ENCODE assay signal across 30 cellular contexts in genomic region chr6:10458287-10458686, GRCh38. TPM values are rescaled to one million over a fixed set of nuclear protein-coding genes. Genes with fewer than 3 reads are reported as not detected.
"Had no signal": no experiment of that assay in that cellular context is flagged by ENCODE, and none has a peak within 500 bp of the region (broad histone marks: within the 10 kb centered on the region; RNA-seq: fewer than 3 reads in every experiment).

No MANE protein-coding gene starts in this region.

- H3K4me3 Mint-ChIP-seq: activated B cell treated with CpG ODN at 0.5 μM for 24 hours; activated CD4-positive, alpha-beta memory T cell treated with anti-CD3 and anti-CD28 coated beads for 36 hours; activated naive CD4-positive, alpha-beta T cell treated with anti-CD3 and anti-CD28 coated beads, Interleukin-2, amount 10 ng/mL, durations not matched to agents 7 days and 5 days; activated naive CD8-positive, alpha-beta T cell treated with anti-CD3 and anti-CD28 coated beads for 36 hours; activated T-cell treated with anti-CD3 and anti-CD28 coated beads, Interleukin-2, amount 50 U/mL, for 4 hours; activated T-helper 1 cell treated with anti-CD3 and anti-CD28 coated beads, Interleukin-12 subunit alpha, Interleukin-12 subunit beta, Interleukin-2, Interleukin-4 antibody, amounts not matched to agents 30 ng/mL and 10 ng/mL and 1 ng/mL, durations not matched to agents 14 hours and 24 hours and 36 hours; central memory CD8-positive, alpha-beta T cell had no signal

- H3K9me3 Mint-ChIP-seq: activated B cell treated with CpG ODN at 0.5 μM for 24 hours; activated CD4-positive, alpha-beta memory T cell treated with anti-CD3 and anti-CD28 coated beads for 36 hours; activated naive CD4-positive, alpha-beta T cell treated with anti-CD3 and anti-CD28 coated beads, Interleukin-2, amount 10 ng/mL, durations not matched to agents 7 days and 5 days; activated naive CD8-positive, alpha-beta T cell treated with anti-CD3 and anti-CD28 coated beads for 36 hours; activated T-cell treated with anti-CD3 and anti-CD28 coated beads, Interleukin-2, amount 50 U/mL, for 4 hours; activated T-helper 1 cell treated with anti-CD3 and anti-CD28 coated beads, Interleukin-12 subunit alpha, Interleukin-12 subunit beta, Interleukin-2, Interleukin-4 antibody, amounts not matched to agents 30 ng/mL and 10 ng/mL and 1 ng/mL, durations not matched to agents 14 hours and 24 hours and 36 hours; central memory CD8-positive, alpha-beta T cell had no signal

- DNase-seq: activated B cell treated with CpG ODN at 0.5 μM for 24 hours; activated CD4-positive, alpha-beta memory T cell treated with anti-CD3 and anti-CD28 coated beads for 36 hours; activated CD4-positive, alpha-beta T cell treated with anti-CD3 and anti-CD28 coated beads for 4 hours; activated CD4-positive, alpha-beta T cell treated with anti-CD3 and anti-CD28 coated beads, Interleukin-2, amount 50 U/mL, for 1 hour; activated CD4-positive, CD25-positive, alpha-beta regulatory T cell treated with anti-CD3 and anti-CD28 coated beads, Interleukin-2, amount 50 U/mL, for 72 hours; activated CD8-positive, alpha-beta memory T cell treated with anti-CD3 and anti-CD28 coated beads, Interleukin-2, amount 50 U/mL, for 4 hours; activated gamma-delta T cell treated with Interleukin-2 at 50 U/mL for 16 hours; activated naive CD4-positive, alpha-beta T cell treated with anti-CD3 and anti-CD28 coated beads, Interleukin-2, amount 10 ng/mL, durations not matched to agents 7 days and 5 days; activated naive CD8-positive, alpha-beta T cell treated with anti-CD3 and anti-CD28 coated beads for 36 hours; activated T-cell treated with anti-CD3 and anti-CD28 coated beads for 4 hours; activated T-cell treated with anti-CD3 and anti-CD28 coated beads, Interleukin-2, amount 50 U/mL, for 4 hours; amniotic stem cell; MG63; NCI-H1092; NCI-H1436 treated with DMSO at 0.1 percent for 48 hours; NCI-H1694 treated with DMSO at 0.1 percent for 48 hours; NCI-H2081; NCI-H345; NCI-H524 treated with DMSO at 0.1 percent for 48 hours; PC-9; Right ventricle myocardium superior; SW 1271; T-helper 1 cell; T-helper 2 cell; T-helper 9 cell had no signal

- H3K36me3 Mint-ChIP-seq: activated CD4-positive, alpha-beta memory T cell treated with anti-CD3 and anti-CD28 coated beads for 36 hours; activated naive CD4-positive, alpha-beta T cell treated with anti-CD3 and anti-CD28 coated beads, Interleukin-2, amount 10 ng/mL, durations not matched to agents 7 days and 5 days; activated naive CD8-positive, alpha-beta T cell treated with anti-CD3 and anti-CD28 coated beads for 36 hours had no signal

- H3K27ac Mint-ChIP-seq: activated B cell treated with CpG ODN at 0.5 μM for 24 hours; activated CD4-positive, alpha-beta memory T cell treated with anti-CD3 and anti-CD28 coated beads for 36 hours; activated naive CD4-positive, alpha-beta T cell treated with anti-CD3 and anti-CD28 coated beads, Interleukin-2, amount 10 ng/mL, durations not matched to agents 7 days and 5 days; activated naive CD8-positive, alpha-beta T cell treated with anti-CD3 and anti-CD28 coated beads for 36 hours; activated T-helper 1 cell treated with anti-CD3 and anti-CD28 coated beads, Interleukin-12 subunit alpha, Interleukin-12 subunit beta, Interleukin-2, Interleukin-4 antibody, amounts not matched to agents 30 ng/mL and 10 ng/mL and 1 ng/mL, durations not matched to agents 14 hours and 24 hours and 36 hours had no signal

- ATAC-seq: activated T-cell treated with anti-CD3 and anti-CD28 coated beads, Interleukin-2, amount 50 U/mL, for 4 hours had no signal

- H3K27ac ChIP-seq: ascending aorta, cardiac muscle cell, PC-9, VCaP had no signal

- H3K4me1 ChIP-seq: ascending aorta had no signal

- H3K4me1 Mint-ChIP-seq: activated naive CD4-positive, alpha-beta T cell treated with anti-CD3 and anti-CD28 coated beads, Interleukin-2, amount 10 ng/mL, durations not matched to agents 7 days and 5 days; activated naive CD8-positive, alpha-beta T cell treated with anti-CD3 and anti-CD28 coated beads for 36 hours; central memory CD8-positive, alpha-beta T cell had no signal

- H3K27me3 ChIP-seq: ascending aorta, cardiac muscle cell, MG63 had no signal

- H3K9me3 ChIP-seq: ascending aorta, MG63 had no signal

- H3K36me3 ChIP-seq: ascending aorta, cardiac muscle cell, MG63 had no signal

- H3K4me3 ChIP-seq: ascending aorta, cardiac muscle cell, MG63, PC-9 had no signal

RNA-seq across cellular contexts. Expression of gene TFAP2A, which starts 43.4 kb away (rescaled TPM):
- total RNA-seq: activated B cell treated with CpG ODN at 0.5 μM for 24 hours; activated T-helper 1 cell treated with anti-CD3 and anti-CD28 coated beads, Interleukin-12 subunit alpha, Interleukin-12 subunit beta, Interleukin-2, Interleukin-4 antibody, amounts not matched to agents 30 ng/mL and 10 ng/mL and 1 ng/mL, durations not matched to agents 14 hours and 24 hours and 36 hours; cardiac muscle cell had no signal
